In genomic region chr9:135033487-135033886, GRCh38 we compare ENCODE assay signal across 28 cellular contexts. TPM values are rescaled to one million over a fixed set of nuclear protein-coding genes. Genes with fewer than 3 reads are reported as not detected.
DNase-seq lines count a peak whose midpoint lies in the region; ATAC-seq, FAIRE-seq and TF ChIP-seq lines count a peak whose summit lies in the region.
"Had no signal": no experiment of that assay in that cellular context is flagged by ENCODE, and none has a peak within 500 bp of the region (broad histone marks: within the 10 kb centered on the region; RNA-seq: fewer than 3 reads in every experiment).

No MANE protein-coding gene starts in this region.

- H3K4me1 ChIP-seq in left ventricle myocardium inferior: no peaks in the 10 kb centered on the region
- H3K4me1 ChIP-seq: A549, Caco-2, SJSA1 had no signal

- H3K27ac ChIP-seq in left ventricle myocardium inferior (replicated peaks): no peak overlapping the region
- H3K27ac ChIP-seq: A549; BLaER1 treated with 17β-estradiol and CSF1 and Interleukin-3, amounts not matched to agents 10 nM and 100 nM; HL-60; SJSA1 had no signal

- no peaks in the 10 kb centered on the region for H3K9me3 ChIP-seq in left ventricle myocardium inferior (replicated peaks)
- H3K9me3 ChIP-seq: A549; BLaER1 treated with 17β-estradiol and CSF1 and Interleukin-3, amounts not matched to agents 10 nM and 100 nM; Caco-2; SJSA1 had no signal

- FAIRE-seq in bronchial epithelial cell (lab: Jason Lieb, UNC): peak; percentile 23
- FAIRE-seq: A549, GM12892, GM19239 had no signal

- TF ChIP-seq CTCF in left ventricle myocardium inferior (IDR thresholded peaks at IDR 0.05; ENCODE audit: borderline replicate concordance): no peak
- no peak for TF ChIP-seq CTCF in bronchial epithelial cell (IDR thresholded peaks at IDR 0.05; ENCODE audit: insufficient read depth, low read length, severe bottlenecking)

- H3K4me3 ChIP-seq in left ventricle myocardium inferior (no peak overlapping the region), bronchial epithelial cell (ENCODE audit: low read depth, low read length) (no peak overlapping the region)
- H3K4me3 ChIP-seq: A549; BLaER1 treated with 17β-estradiol and CSF1 and Interleukin-3, amounts not matched to agents 10 nM and 100 nM; SJSA1 had no signal

- intact Hi-C loops in left ventricle myocardium superior (cut with micrococcal nuclease): no loop called here
- intact Hi-C loops in left ventricle myocardium inferior (cut with micrococcal nuclease): no loop called here
- intact Hi-C loops in posterior vena cava (cut with DNase I): no loop called here

- ATAC-seq in left ventricle myocardium superior: no peak
- no peak for ATAC-seq in GM18867 (IDR thresholded peaks at IDR 0.05; ENCODE audit: unreplicated experiment)
- ATAC-seq in GM21723 (IDR thresholded peaks at IDR 0.05; ENCODE audit: unreplicated experiment): no peak
- ATAC-seq: CD8-positive, alpha-beta T cell; HCT116; PC-3; Right ventricle myocardium inferior had no signal

- H3K27me3 ChIP-seq in left ventricle myocardium inferior (ENCODE audit: low read depth) (peaks cover 78% of the 10 kb centered on the region), bronchial epithelial cell (ENCODE audit: control insufficient read depth, insufficient read depth, low read length) (no peaks in the 10 kb centered on the region)

- peak; percentile 4 for DNase-seq in left ventricle myocardium superior
- DNase-seq in left ventricle myocardium inferior: no peak
- no peak for DNase-seq in bronchial epithelial cell (ENCODE audit: low read depth)
- peak; percentile 22 for DNase-seq in islet precursor cell
- peak; percentile 40 for DNase-seq in posterior vena cava (ENCODE audit: low spot score)
- DNase-seq in CD1c-positive myeloid dendritic cell (ENCODE audit: extremely low spot score): no peak
- DNase-seq: AML-193; CD8-positive, alpha-beta T cell; DND-41; NCI-H1092 treated with DMSO at 0.1 percent for 48 hours; NCI-H146; NCI-H2029; NCI-H446; NCI-H526; NCI-H82; NK-92 treated with Interleukin-12 subunit alpha and Interleukin-12 subunit beta, amount 100 ng/mL, for 24 hours; PC-3 had no signal

- no peaks in the 10 kb centered on the region for H3K36me3 ChIP-seq in left ventricle myocardium inferior
- H3K36me3 ChIP-seq in bronchial epithelial cell (ENCODE audit: control insufficient read depth, insufficient read depth, low read length): no peaks in the 10 kb centered on the region
- H3K36me3 ChIP-seq: BLaER1 treated with 17β-estradiol and CSF1 and Interleukin-3, amounts not matched to agents 10 nM and 100 nM; SJSA1 had no signal

RNA-seq across cellular contexts. Expression of gene OLFM1, which starts 54.0 kb away (rescaled TPM):
- total RNA-seq in left ventricle myocardium superior (12.5 TPM), left ventricle myocardium inferior (10.0 TPM), bronchial epithelial cell (0.13 and 0.26 TPM in 2 replicates), posterior vena cava (10 to 100 TPM; 29.2 to 38.2 TPM)
- total RNA-seq: Caco-2; CD8-positive, alpha-beta T cell had no signal

Comparison
In these comparisons a context has a peak if more than half of its experiments do, and no peak if none do; other contexts are left out.
1. DNase-seq: peak in left ventricle myocardium superior (single experiment), islet precursor cell (single experiment) and posterior vena cava (single experiment); none in left ventricle myocardium inferior (single experiment), bronchial epithelial cell (single experiment) and CD1c-positive myeloid dendritic cell (single experiment).